27 cellular contexts compared by ENCODE assay signal in genomic region chr7:132641238-132641637, GRCh38.
"Had no signal": no experiment of that assay in that cellular context is flagged by ENCODE, and none has a peak within 500 bp of the region (broad histone marks: within the 10 kb centered on the region; RNA-seq: fewer than 3 reads in every experiment).

No MANE protein-coding gene starts in this region.

- H3K27ac Mint-ChIP-seq: dendritic cell treated with granulocyte-macrophage colony-stimulating factor and Interleukin-4, amounts not matched to agents 40 ng/mL and 50 ng/mL, for 4 days; effector memory CD8-positive, alpha-beta T cell; endodermal cell had no signal

- ATAC-seq: effector memory CD8-positive, alpha-beta T cell; esophagus mucosa; foreskin keratinocyte; gastrocnemius medialis; gastroesophageal sphincter; heart left ventricle had no signal

- H3K9me3 Mint-ChIP-seq: dendritic cell treated with granulocyte-macrophage colony-stimulating factor and Interleukin-4, amounts not matched to agents 40 ng/mL and 50 ng/mL, for 4 days; effector memory CD8-positive, alpha-beta T cell; endodermal cell had no signal

- H3K36me3 ChIP-seq: colonic mucosa, esophagus muscularis mucosa, esophagus squamous epithelium, gastrocnemius medialis, gastroesophageal sphincter, heart left ventricle had no signal

- H3K4me1 ChIP-seq: colonic mucosa, esophagus muscularis mucosa, esophagus squamous epithelium, foreskin keratinocyte, gastrocnemius medialis, gastroesophageal sphincter, heart left ventricle had no signal

- H3K27me3 ChIP-seq: colonic mucosa, dorsolateral prefrontal cortex, esophagus muscularis mucosa, esophagus squamous epithelium, gastrocnemius medialis, gastroesophageal sphincter had no signal

- H3K4me3 Mint-ChIP-seq: dendritic cell treated with granulocyte-macrophage colony-stimulating factor and Interleukin-4, amounts not matched to agents 40 ng/mL and 50 ng/mL, for 4 days; effector memory CD8-positive, alpha-beta T cell; endodermal cell had no signal

- DNase-seq: colonic mucosa; cortex of kidney; dermis blood vessel endothelial cell; dorsolateral prefrontal cortex; effector CD4-positive, alpha-beta T cell; effector CD8-positive, alpha-beta T cell; effector memory CD4-positive, alpha-beta T cell; effector memory CD8-positive, alpha-beta T cell; endodermal cell; erythroblast; esophagus squamous epithelium; foreskin fibroblast; foreskin keratinocyte; foreskin melanocyte; gastrocnemius medialis; glutamatergic neuron; head of caudate nucleus; heart left ventricle had no signal

- H3K27ac ChIP-seq: colonic mucosa, coronary artery, dorsolateral prefrontal cortex, epithelial cell of prostate, esophagus muscularis mucosa, esophagus squamous epithelium, foreskin keratinocyte, gastrocnemius medialis, gastroesophageal sphincter, heart left ventricle had no signal

- H3K9me3 ChIP-seq: colonic mucosa, esophagus muscularis mucosa, esophagus squamous epithelium, gastrocnemius medialis, gastroesophageal sphincter, heart left ventricle had no signal

- FAIRE-seq: colon, endometrium, endothelial cell of umbilical vein had no signal

- H3K4me3 ChIP-seq: colonic mucosa, coronary artery, dorsolateral prefrontal cortex, esophagus muscularis mucosa, esophagus squamous epithelium, gastrocnemius medialis, gastroesophageal sphincter, heart left ventricle had no signal
